ENCODE assay signal across 15 cellular contexts in genomic region chr7:84191842-84192241, GRCh38. TPM values are rescaled to one million over a fixed set of nuclear protein-coding genes. Genes with fewer than 3 reads are reported as not detected.
A peak's percentile ranks its signal among the peaks of the same experiment; 100 is the strongest.
DNase-seq lines count a peak whose midpoint lies in the region; ATAC-seq and TF ChIP-seq lines count a peak whose summit lies in the region.
"Had no signal": no experiment of that assay in that cellular context is flagged by ENCODE, and none has a peak within 500 bp of the region (broad histone marks: within the 10 kb centered on the region; RNA-seq: fewer than 3 reads in every experiment).

No MANE protein-coding gene starts in this region.

- no peaks in the 10 kb centered on the region for H3K36me3 Mint-ChIP-seq in mesothelial cell of epicardium
- H3K36me3 Mint-ChIP-seq in progenitor cell of endocrine pancreas (ENCODE audit: insufficient read depth) = no peaks in the 10 kb centered on the region
- H3K36me3 Mint-ChIP-seq: activated naive CD4-positive, alpha-beta T cell treated with anti-CD3 and anti-CD28 coated beads, Interleukin-2, amount 50 U/mL, for 72 hours; immature natural killer cell had no signal

- POLR2A ChIA-PET in AG04450 (lab: Yijun Ruan, JAX) = no interaction called here

- peak overlapping the region; percentile 38 for H3K4me3 Mint-ChIP-seq in mesothelial cell of epicardium
- H3K4me3 Mint-ChIP-seq in progenitor cell of endocrine pancreas (ENCODE audit: low read depth) = no peak overlapping the region
- H3K4me3 Mint-ChIP-seq: immature natural killer cell had no signal

- H3K4me3 ChIP-seq in AG04450 (ENCODE audit: low read depth, low read length) = peak overlapping the region; percentile 70
- H3K4me3 ChIP-seq in dorsolateral prefrontal cortex = peak overlapping the region in 37 of 59 donors; percentile 0 to 71 (median 60)
- no peak overlapping the region for H3K4me3 ChIP-seq in Karpas-422 (ENCODE audit: low read length)
- H3K4me3 ChIP-seq: BLaER1 had no signal

- no peak overlapping the region for H3K9ac ChIP-seq in Karpas-422 (ENCODE audit: low read length)
- H3K9ac ChIP-seq: BLaER1 had no signal

- no peak for ATAC-seq in HG03457 (IDR thresholded peaks at IDR 0.05; ENCODE audit: unreplicated experiment)
- ATAC-seq: activated naive CD4-positive, alpha-beta T cell treated with anti-CD3 and anti-CD28 coated beads, Interleukin-2, amount 50 U/mL, for 72 hours had no signal

- H3K27ac ChIP-seq in AG04450 (ENCODE audit: low read depth, low read length) = no peak overlapping the region
- H3K27ac ChIP-seq in dorsolateral prefrontal cortex = peak overlapping the region in 4 of 59 donors; percentile 4 to 45 (median 13)
- no peak overlapping the region for H3K27ac ChIP-seq in Karpas-422 (ENCODE audit: low read length)
- H3K27ac ChIP-seq: BLaER1 had no signal

- DNase-seq in AG04450 (ENCODE audit: low read depth, low spot score) (no peak), HT-29 (ENCODE audit: low spot score) (peak; percentile 39), dorsolateral prefrontal cortex (no peak), mesothelial cell of epicardium (ENCODE audit: low spot score in 2 of 2, unreplicated experiment in 2 of 2) (no peak), Karpas-422 (no peak), NCI-H2171 treated with DMSO at 0.1 percent for 48 hours (lab: John Stamatoyannopoulos, UW) (no peak), progenitor cell of endocrine pancreas (ENCODE audit: low spot score, unreplicated experiment) (no peak)
- DNase-seq: activated CD4-positive, alpha-beta T cell treated with anti-CD3 and anti-CD28 coated beads, Interleukin-2, amount 50 U/mL, for 48 hours; immature natural killer cell; MV-4-11; NCI-H82; stimulated activated naive CD4-positive, alpha-beta T cell had no signal

- no peaks in the 10 kb centered on the region for H4K20me1 ChIP-seq in Karpas-422 (ENCODE audit: insufficient read depth, low read depth, low read length)
- H4K20me1 ChIP-seq: BLaER1 had no signal

- H3K9me3 ChIP-seq in AG04450 (ENCODE audit: control insufficient read depth, insufficient read depth, low read length) (no peaks in the 10 kb centered on the region), Karpas-422 (ENCODE audit: low read length) (peaks cover 29% of the 10 kb centered on the region)
- H3K9me3 ChIP-seq: BLaER1 had no signal

- H3K27ac Mint-ChIP-seq in mesothelial cell of epicardium (peak overlapping the region; percentile 32), progenitor cell of endocrine pancreas (no peak overlapping the region)
- H3K27ac Mint-ChIP-seq: activated naive CD4-positive, alpha-beta T cell treated with anti-CD3 and anti-CD28 coated beads, Interleukin-2, amount 50 U/mL, for 72 hours; immature natural killer cell had no signal

- no peak overlapping the region for H3K4me2 ChIP-seq in Karpas-422 (ENCODE audit: low read depth, low read length, poor library complexity, severe bottlenecking)
- H3K4me2 ChIP-seq: BLaER1 had no signal

- TF ChIP-seq CTCF in AG04450 (IDR thresholded peaks at IDR 0.05; ENCODE audit: low read depth, low read length) (no peak), dorsolateral prefrontal cortex (IDR thresholded peaks at IDR 0.05 in 54 of 56, conservative IDR thresholded peaks at IDR 0.05 in 2 of 56; ENCODE audit: low read depth in 1 of 56, partially characterized antibody in 56 of 56) (no peak), mesothelial cell of epicardium (IDR thresholded peaks at IDR 0.05; ENCODE audit: unreplicated experiment) (no peak), progenitor cell of endocrine pancreas (IDR thresholded peaks at IDR 0.05; ENCODE audit: unreplicated experiment) (no peak)

- CTCF ChIA-PET in AG04450 (lab: Charles Lee) = interaction anchor here (1.8 kb wide), 1 partner anchor 256 kb away, joined by 4 read pairs; no protein-coding TSS in a partner anchor

- no peaks in the 10 kb centered on the region for H3K27me3 ChIP-seq in AG04450 (ENCODE audit: control insufficient read depth, insufficient read depth, low read length)
- no peaks in the 10 kb centered on the region for H3K27me3 ChIP-seq in dorsolateral prefrontal cortex
- no peaks in the 10 kb centered on the region for H3K27me3 ChIP-seq in Karpas-422 (ENCODE audit: low read length)
- H3K27me3 ChIP-seq: BLaER1 had no signal

- no peaks in the 10 kb centered on the region for H3K9me2 ChIP-seq in Karpas-422 (replicated peaks; ENCODE audit: insufficient read depth, low read length)

- H3K9me3 Mint-ChIP-seq in mesothelial cell of epicardium (no peaks in the 10 kb centered on the region), progenitor cell of endocrine pancreas (ENCODE audit: low read depth) (no peaks in the 10 kb centered on the region)
- H3K9me3 Mint-ChIP-seq: activated naive CD4-positive, alpha-beta T cell treated with anti-CD3 and anti-CD28 coated beads, Interleukin-2, amount 50 U/mL, for 72 hours had no signal

- no peaks in the 10 kb centered on the region for H3K79me2 ChIP-seq in Karpas-422 (ENCODE audit: low read length)

- no peaks in the 10 kb centered on the region for H3K4me1 ChIP-seq in Karpas-422 (ENCODE audit: low read length)
- H3K4me1 ChIP-seq: BLaER1 had no signal

- intact Hi-C loops in dorsolateral prefrontal cortex (cut with DNase I) = no loop called here

- H3K27me3 Mint-ChIP-seq in mesothelial cell of epicardium (ENCODE audit: low read depth) = no peaks in the 10 kb centered on the region
- peaks cover 33% of the 10 kb centered on the region for H3K27me3 Mint-ChIP-seq in progenitor cell of endocrine pancreas

- no peak overlapping the region for H2AFZ ChIP-seq in Karpas-422 (ENCODE audit: low read length)

- H3K4me1 Mint-ChIP-seq in mesothelial cell of epicardium = peaks cover 57% of the 10 kb centered on the region
- peaks cover 37% of the 10 kb centered on the region for H3K4me1 Mint-ChIP-seq in progenitor cell of endocrine pancreas (ENCODE audit: low read depth)

- H3K36me3 ChIP-seq in Karpas-422 (ENCODE audit: insufficient read depth, low read length) = no peaks in the 10 kb centered on the region
- H3K36me3 ChIP-seq: BLaER1 had no signal

RNA-seq across cellular contexts. Expression of gene SEMA3A, which starts 2.7 kb away (rescaled TPM):
- polyA plus RNA-seq in AG04450 (2011; rRNA removed) = 61.9 and 80.2 TPM in 2 replicates
- 69.2 and 114 TPM in 2 replicates for polyA minus RNA-seq in AG04450 (2011; rRNA and poly(A)+ RNA removed)
- 7.2 and 9.4 TPM in 2 replicates for total RNA-seq in HT-29 (2014; rRNA removed; shearing (Covaris generic))
- 10 to 100 TPM in 119 of 120 experiments, 1 to 10 TPM in 1; 9.7 to 45.2 (median 24.3) TPM for total RNA-seq in dorsolateral prefrontal cortex
- total RNA-seq in mesothelial cell of epicardium = 43.4 to 50.4 TPM (median 44.4 TPM) in 3 replicates
- not detected in 2 replicates for total RNA-seq in Karpas-422 (2014; rRNA removed; shearing (Covaris generic); ENCODE audit: low replicate concordance)
- total RNA-seq in progenitor cell of endocrine pancreas = 12.4 and 19.6 TPM in 2 replicates
